In the genomic region with DNA sequence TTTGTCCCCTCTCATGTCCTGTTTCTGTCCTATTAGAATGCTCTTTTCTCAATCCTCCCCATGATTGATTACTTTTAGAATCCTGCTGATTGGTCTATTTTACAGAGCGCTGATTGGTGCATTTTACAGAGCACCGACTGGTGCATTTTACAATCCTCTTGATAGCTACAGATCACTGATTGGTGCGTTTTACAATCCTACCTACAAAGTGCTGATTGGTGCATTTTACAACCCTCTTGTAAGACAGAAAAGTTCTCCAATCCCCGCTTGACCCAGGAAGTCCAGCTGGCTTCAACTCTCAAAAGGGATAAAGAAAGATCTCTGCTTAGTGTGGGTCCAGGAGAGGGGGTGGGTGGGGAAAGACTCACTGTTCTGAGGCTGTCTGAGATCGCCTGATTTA, we compare ENCODE assay signal across 33 cellular contexts.
"Had no signal": no experiment of that assay in that cellular context is flagged by ENCODE, and none has a peak within 500 bp of the region (broad histone marks: within the 10 kb centered on the region; RNA-seq: fewer than 3 reads in every experiment).

No MANE protein-coding gene starts in this region.

- DNase-seq: activated B cell treated with CpG ODN at 0.5 μM for 24 hours; activated CD4-positive, alpha-beta memory T cell treated with anti-CD3 and anti-CD28 coated beads for 36 hours; activated CD4-positive, alpha-beta T cell treated with anti-CD3 and anti-CD28 coated beads for 4 hours; activated CD4-positive, alpha-beta T cell treated with anti-CD3 and anti-CD28 coated beads, Interleukin-2, amount 10 ng/mL, durations not matched to agents 24 days and 14 days; activated CD4-positive, alpha-beta T cell treated with anti-CD3 and anti-CD28 coated beads, Interleukin-2, amount 50 U/mL, for 1 hour; activated CD4-positive, alpha-beta T cell treated with anti-CD3 and anti-CD28 coated beads, Interleukin-2, amount 50 U/mL, for 4 hours; activated CD4-positive, CD25-positive, alpha-beta regulatory T cell treated with anti-CD3 and anti-CD28 coated beads, Interleukin-2, amount 50 U/mL, for 72 hours; activated CD8-positive, alpha-beta memory T cell treated with anti-CD3 and anti-CD28 coated beads, Interleukin-2, amount 50 U/mL, for 4 hours; activated CD8-positive, alpha-beta T cell treated with anti-CD3 and anti-CD28 coated beads for 36 hours; activated effector memory CD4-positive, alpha-beta T cell treated with anti-CD3 and anti-CD28 coated beads, Interleukin-2, amount 50 U/mL, for 16 hours; activated gamma-delta T cell treated with Interleukin-2 at 50 U/mL for 16 hours; activated naive CD4-positive, alpha-beta T cell; activated naive CD4-positive, alpha-beta T cell treated with anti-CD3 and anti-CD28 coated beads, Interleukin-2, amount 10 ng/mL, durations not matched to agents 7 days and 5 days; activated naive CD8-positive, alpha-beta T cell treated with anti-CD3 and anti-CD28 coated beads for 36 hours; activated T-cell treated with anti-CD3 and anti-CD28 coated beads for 4 hours; activated T-cell treated with anti-CD3 and anti-CD28 coated beads, Interleukin-2, amount 50 U/mL, for 1 hour; activated T-cell treated with anti-CD3 and anti-CD28 coated beads, Interleukin-2, amount 50 U/mL, for 4 hours; activated T-cell treated with anti-CD3 and anti-CD28 coated beads, Interleukin-2, amount 50 U/mL, for 72 hours; adrenal gland; amniotic stem cell; aorta; body of pancreas; brain microvascular endothelial cell; central memory CD4-positive, alpha-beta T cell; T-helper 1 cell; T-helper 2 cell; T-helper 9 cell had no signal

- ATAC-seq: activated CD8-positive, alpha-beta T cell treated with anti-CD3 and anti-CD28 coated beads for 36 hours; activated naive CD4-positive, alpha-beta T cell treated with anti-CD3 and anti-CD28 coated beads, Interleukin-2, amount 50 U/mL, for 72 hours; activated T-cell treated with anti-CD3 and anti-CD28 coated beads, Interleukin-2, amount 50 U/mL, for 4 hours; activated T-cell treated with anti-CD3 and anti-CD28 coated beads, Interleukin-2, amount 50 U/mL, for 72 hours; activated T-helper 17 cell treated with anti-CD3 and anti-CD28 coated beads, Interleukin-2, amount 50 U/mL, for 72 hours; body of pancreas had no signal

- H3K9me3 ChIP-seq: body of pancreas had no signal

- H3K4me3 ChIP-seq: adrenal gland, body of pancreas, breast epithelium had no signal

- H3K27ac ChIP-seq: adrenal gland, body of pancreas, brain microvascular endothelial cell, breast epithelium, VCaP had no signal

- H3K36me3 ChIP-seq: adrenal gland, brain microvascular endothelial cell, breast epithelium had no signal

- H3K27me3 ChIP-seq: adrenal gland, body of pancreas, brain microvascular endothelial cell, breast epithelium had no signal

- H3K4me1 ChIP-seq: adrenal gland, breast epithelium had no signal

- FAIRE-seq: astrocyte, TTC549 had no signal
